In the genomic region with DNA sequence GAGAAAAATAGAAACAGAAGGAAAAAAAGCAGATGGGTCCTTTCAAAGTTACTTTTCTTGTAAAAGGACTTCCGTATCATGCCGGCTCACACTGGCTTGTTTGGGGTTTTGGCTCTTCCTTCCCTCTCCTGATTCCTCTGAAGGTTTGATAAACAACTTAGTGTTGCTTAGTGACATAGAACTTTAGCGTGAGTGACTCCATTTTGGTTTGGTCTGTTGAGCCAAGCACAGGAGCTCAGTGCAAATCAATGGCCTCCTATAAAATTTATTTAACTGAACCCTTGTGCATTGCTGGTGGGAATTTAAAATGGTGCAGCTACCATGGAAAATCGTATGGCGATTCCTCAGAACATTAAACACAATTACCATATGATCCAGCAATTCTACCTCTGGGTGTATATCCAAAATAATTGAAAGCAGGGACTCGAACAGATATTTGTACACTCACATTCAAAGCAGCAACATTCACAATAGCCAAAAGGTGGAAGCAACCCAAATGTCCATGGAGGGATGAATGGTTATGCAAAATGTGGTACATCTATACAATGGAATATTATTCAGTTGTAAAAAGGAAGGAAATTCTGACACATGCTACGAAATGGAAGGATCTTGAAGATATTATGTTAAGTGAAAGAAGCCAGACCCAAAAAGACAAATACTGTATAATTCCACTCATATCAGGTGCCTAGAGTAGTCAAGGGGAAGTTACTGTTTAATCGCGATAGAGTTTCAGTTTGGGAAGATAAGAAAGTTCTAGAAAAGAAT, we compare ENCODE assay signal across 13 cellular contexts. TPM values are rescaled to one million over a fixed set of nuclear protein-coding genes. Genes with fewer than 3 reads are reported as not detected.
A peak's percentile ranks its signal among the peaks of the same experiment; 100 is the strongest.
DNase-seq lines count a peak whose midpoint lies in the region; ATAC-seq and TF ChIP-seq lines count a peak whose summit lies in the region.
"Had no signal": no experiment of that assay in that cellular context is flagged by ENCODE, and none has a peak within 500 bp of the region (broad histone marks: within the 10 kb centered on the region; RNA-seq: fewer than 3 reads in every experiment).

No MANE protein-coding gene starts in this region.

- no peak for DNase-seq in CD4-positive, alpha-beta T cell
- DNase-seq in GM23248: no peak
- DNase-seq in activated CD4-positive, alpha-beta memory T cell treated with anti-CD3 and anti-CD28 coated beads, Interleukin-2, amount 10 ng/mL, durations not matched to agents 7 days and 5 days: no peak
- DNase-seq in mesothelial cell of epicardium (ENCODE audit: low spot score in 2 of 2, unreplicated experiment in 2 of 2): no peak
- DNase-seq in NCI-H446 (lab: John Stamatoyannopoulos, UW): no peak
- DNase-seq in T-helper 9 cell: no peak
- DNase-seq in stimulated activated CD4-positive, alpha-beta T cell treated with anti-CD3 and anti-CD28 coated beads, Interleukin-12 subunit alpha, Interleukin-12 subunit beta, amount 100 ng/mL, for 4 hours: no peak
- DNase-seq: dorsolateral prefrontal cortex, MV-4-11, NCI-H2171 treated with DMSO at 0.1 percent for 48 hours, small intestine had no signal

- no peaks in the 10 kb centered on the region for H3K9me2 ChIP-seq in GM23248 (ENCODE audit: insufficient read depth)

- CTCF ChIA-PET in CD4-positive, alpha-beta T cell (lab: Charles Lee): no interaction called here
- CTCF ChIA-PET in activated CD4-positive, alpha-beta memory T cell treated with anti-CD3 and anti-CD28 coated beads, Interleukin-2, amount 10 ng/mL, durations not matched to agents 7 days and 5 days (lab: Charles Lee): interaction anchor here (1.0 kb wide), 1 partner anchor 105 kb away, joined by 3 read pairs; no protein-coding TSS in a partner anchor

- H3K4me2 ChIP-seq in GM23248 (ENCODE audit: unreplicated experiment): no peak overlapping the region

- peaks cover 21% of the 10 kb centered on the region for H3K4me1 Mint-ChIP-seq in CD4-positive, alpha-beta T cell (ENCODE audit: low read depth)
- H3K4me1 Mint-ChIP-seq in activated CD4-positive, alpha-beta memory T cell treated with anti-CD3 and anti-CD28 coated beads, Interleukin-2, amount 10 ng/mL, durations not matched to agents 7 days and 5 days: peaks cover 26% of the 10 kb centered on the region
- peaks cover 38% of the 10 kb centered on the region for H3K4me1 Mint-ChIP-seq in mesothelial cell of epicardium

- intact Hi-C loops in CD4-positive, alpha-beta T cell (cut with DNase I, micrococcal nuclease): no loop called here

- H3K27ac Mint-ChIP-seq in CD4-positive, alpha-beta T cell: no peak overlapping the region
- no peak overlapping the region for H3K27ac Mint-ChIP-seq in activated CD4-positive, alpha-beta memory T cell treated with anti-CD3 and anti-CD28 coated beads, Interleukin-2, amount 10 ng/mL, durations not matched to agents 7 days and 5 days
- no peak overlapping the region for H3K27ac Mint-ChIP-seq in mesothelial cell of epicardium

- H3K27ac ChIP-seq in CD4-positive, alpha-beta T cell (ENCODE audit: low read depth, low read length): no peak overlapping the region
- H3K27ac ChIP-seq in GM23248: no peak overlapping the region

- H3K4me1 ChIP-seq in GM23248 (ENCODE audit: insufficient read depth): peaks cover 23% of the 10 kb centered on the region

- H3K9me3 ChIP-seq in CD4-positive, alpha-beta T cell (ENCODE audit: control insufficient read depth, low read length): no peaks in the 10 kb centered on the region
- no peaks in the 10 kb centered on the region for H3K9me3 ChIP-seq in GM23248 (ENCODE audit: low read depth)
- H3K9me3 ChIP-seq: thoracic aorta had no signal

- no peaks in the 10 kb centered on the region for H4K20me1 ChIP-seq in GM23248 (ENCODE audit: insufficient read depth)

- ATAC-seq in CD4-positive, alpha-beta T cell (ENCODE audit: poor library complexity): no peak
- no peak for ATAC-seq in HG02678 (IDR thresholded peaks at IDR 0.05; ENCODE audit: unreplicated experiment)

- POLR2A ChIA-PET in CD4-positive, alpha-beta T cell (lab: Charles Lee): interaction anchor here (1.4 to 2.5 kb wide), 3 partner anchors 11 to 49 kb away, joined by 3 to 9 read pairs (median 5); partner anchors contain the start of genes RETREG3 and TUBG1
- POLR2A ChIA-PET in activated CD4-positive, alpha-beta memory T cell treated with anti-CD3 and anti-CD28 coated beads, Interleukin-2, amount 10 ng/mL, durations not matched to agents 7 days and 5 days (lab: Charles Lee): interaction anchor here (1.2 to 1.6 kb wide), 3 partner anchors 11 to 340 kb away, joined by 4 to 10 read pairs (median 4); partner anchors contain the start of gene RPL27

- peaks cover 8% of the 10 kb centered on the region for H3K27me3 ChIP-seq in CD4-positive, alpha-beta T cell (ENCODE audit: control insufficient read depth, insufficient read depth, low read length)
- no peaks in the 10 kb centered on the region for H3K27me3 ChIP-seq in GM23248 (replicated peaks; ENCODE audit: insufficient read depth)
- H3K27me3 ChIP-seq: dorsolateral prefrontal cortex had no signal

- H3F3A ChIP-seq in GM23248 (ENCODE audit: insufficient read depth): peaks cover 39% of the 10 kb centered on the region

- H3K4me3 Mint-ChIP-seq in CD4-positive, alpha-beta T cell: peak overlapping the region; percentile 89
- peak overlapping the region; percentile 31 for H3K4me3 Mint-ChIP-seq in activated CD4-positive, alpha-beta memory T cell treated with anti-CD3 and anti-CD28 coated beads, Interleukin-2, amount 10 ng/mL, durations not matched to agents 7 days and 5 days
- H3K4me3 Mint-ChIP-seq in mesothelial cell of epicardium: peak overlapping the region; percentile 10

- H3K9me3 Mint-ChIP-seq in CD4-positive, alpha-beta T cell: no peaks in the 10 kb centered on the region
- H3K9me3 Mint-ChIP-seq in activated CD4-positive, alpha-beta memory T cell treated with anti-CD3 and anti-CD28 coated beads, Interleukin-2, amount 10 ng/mL, durations not matched to agents 7 days and 5 days: no peaks in the 10 kb centered on the region
- peaks cover 6% of the 10 kb centered on the region for H3K9me3 Mint-ChIP-seq in mesothelial cell of epicardium

- in situ Hi-C loops in GM23248 (cut with MboI): no loop called here

- no peak overlapping the region for H3K4me3 ChIP-seq in GM23248

- peaks cover 6% of the 10 kb centered on the region for H3K36me3 Mint-ChIP-seq in CD4-positive, alpha-beta T cell (ENCODE audit: low read depth)
- H3K36me3 Mint-ChIP-seq in activated CD4-positive, alpha-beta memory T cell treated with anti-CD3 and anti-CD28 coated beads, Interleukin-2, amount 10 ng/mL, durations not matched to agents 7 days and 5 days (ENCODE audit: low read depth): no peaks in the 10 kb centered on the region
- peaks cover 7% of the 10 kb centered on the region for H3K36me3 Mint-ChIP-seq in mesothelial cell of epicardium

- no peak overlapping the region for H3K9ac ChIP-seq in GM23248

- TF ChIP-seq CTCF in CD4-positive, alpha-beta T cell (IDR thresholded peaks at IDR 0.05): no peak
- TF ChIP-seq CTCF in mesothelial cell of epicardium (IDR thresholded peaks at IDR 0.05; ENCODE audit: unreplicated experiment): no peak

- WGBS in GM23248 (ENCODE audit: low coverage in 1 of 2, low lambda C conversion rate in 2 of 2, missing lambda C conversion rate in 2 of 2), 2 experiments: 87 to 89% methylated on average over 9 of the region's 9 CpGs

- H3K36me3 ChIP-seq in GM23248 (ENCODE audit: low read depth): peaks cover 9% of the 10 kb centered on the region
- H3K36me3 ChIP-seq: thoracic aorta had no signal

- peak overlapping the region; percentile 93 for H2AFZ ChIP-seq in GM23248

- peaks cover 11% of the 10 kb centered on the region for H3K27me3 Mint-ChIP-seq in CD4-positive, alpha-beta T cell
- H3K27me3 Mint-ChIP-seq in activated CD4-positive, alpha-beta memory T cell treated with anti-CD3 and anti-CD28 coated beads, Interleukin-2, amount 10 ng/mL, durations not matched to agents 7 days and 5 days: peaks cover 18% of the 10 kb centered on the region
- H3K27me3 Mint-ChIP-seq in mesothelial cell of epicardium (ENCODE audit: low read depth): no peaks in the 10 kb centered on the region

- H3K79me2 ChIP-seq in GM23248 (ENCODE audit: insufficient read depth): peaks cover 24% of the 10 kb centered on the region

RNA-seq across cellular contexts. Expression of gene TUBG2, which starts 1.1 kb away (rescaled TPM):
- total RNA-seq in CD4-positive, alpha-beta T cell: 1 to 10 TPM; 9.0 to 9.7 TPM
- 12.1 and 14.4 TPM in 2 replicates for total RNA-seq in GM23248 (2014; rRNA removed; shearing (Covaris generic))
- 29.8 and 30.9 TPM in 2 replicates for polyA plus RNA-seq in GM23248 (2016; fragmentation: Nextera tagmentation; extraction: Ambion mirVana)
- total RNA-seq in activated CD4-positive, alpha-beta memory T cell treated with anti-CD3 and anti-CD28 coated beads, Interleukin-2, amount 10 ng/mL, durations not matched to agents 7 days and 5 days: 1 to 10 TPM; 7.2 to 7.5 TPM
- 30.6 to 33.7 TPM (median 33.4 TPM) in 3 replicates for total RNA-seq in mesothelial cell of epicardium

RNA-seq across cellular contexts. Expression of gene PLEKHH3, which starts 18.8 kb away (rescaled TPM):
- 1 to 10 TPM in 1 of 2 experiments, under 1 TPM in 1; 0.60 to 1.1 TPM for total RNA-seq in CD4-positive, alpha-beta T cell
- 19.0 and 32.2 TPM in 2 replicates for total RNA-seq in GM23248 (2014; rRNA removed; shearing (Covaris generic))
- 6.4 and 7.5 TPM in 2 replicates for polyA plus RNA-seq in GM23248 (2016; fragmentation: Nextera tagmentation; extraction: Ambion mirVana)
- total RNA-seq in activated CD4-positive, alpha-beta memory T cell treated with anti-CD3 and anti-CD28 coated beads, Interleukin-2, amount 10 ng/mL, durations not matched to agents 7 days and 5 days: 1 to 10 TPM; 1.8 to 3.1 TPM
- 35.9 to 38.2 TPM (median 37.8 TPM) in 3 replicates for total RNA-seq in mesothelial cell of epicardium

RNA-seq across cellular contexts. Expression of gene CCR10, which starts 23.6 kb away (rescaled TPM):
- 1 to 10 TPM; 1.5 to 2.4 TPM for total RNA-seq in CD4-positive, alpha-beta T cell
- 1.1 and 3.5 TPM in 2 replicates for total RNA-seq in GM23248 (2014; rRNA removed; shearing (Covaris generic))
- polyA plus RNA-seq in GM23248 (2016; fragmentation: Nextera tagmentation; extraction: Ambion mirVana): 1.6 and 2.5 TPM in 2 replicates
- total RNA-seq in activated CD4-positive, alpha-beta memory T cell treated with anti-CD3 and anti-CD28 coated beads, Interleukin-2, amount 10 ng/mL, durations not matched to agents 7 days and 5 days: 1 to 10 TPM in 1 of 2 experiments, under 1 TPM in 1; 0.68 to 1.1 TPM
- total RNA-seq in mesothelial cell of epicardium: 2.0 to 2.3 TPM (median 2.1 TPM) in 3 replicates

RNA-seq across cellular contexts. Expression of gene CNTNAP1, which starts 24.3 kb away (rescaled TPM):
- 1 to 10 TPM; 4.4 to 4.5 TPM for total RNA-seq in CD4-positive, alpha-beta T cell
- 23.3 and 24.5 TPM in 2 replicates for total RNA-seq in GM23248 (2014; rRNA removed; shearing (Covaris generic))
- 3.2 and 3.6 TPM in 2 replicates for polyA plus RNA-seq in GM23248 (2016; fragmentation: Nextera tagmentation; extraction: Ambion mirVana)
- 1 to 10 TPM; 1.2 TPM for total RNA-seq in activated CD4-positive, alpha-beta memory T cell treated with anti-CD3 and anti-CD28 coated beads, Interleukin-2, amount 10 ng/mL, durations not matched to agents 7 days and 5 days
- total RNA-seq in mesothelial cell of epicardium: 20.5 to 23.1 TPM (median 20.9 TPM) in 3 replicates

RNA-seq across cellular contexts. Expression of gene TUBG1, which starts 48.5 kb away (rescaled TPM):
- total RNA-seq in CD4-positive, alpha-beta T cell: 1 to 10 TPM; 7.3 to 8.5 TPM
- total RNA-seq in GM23248 (2014; rRNA removed; shearing (Covaris generic)): 42.5 and 53.0 TPM in 2 replicates
- polyA plus RNA-seq in GM23248 (2016; fragmentation: Nextera tagmentation; extraction: Ambion mirVana): 91.4 and 95.3 TPM in 2 replicates
- 10 to 100 TPM; 53.3 to 56.3 TPM for total RNA-seq in activated CD4-positive, alpha-beta memory T cell treated with anti-CD3 and anti-CD28 coated beads, Interleukin-2, amount 10 ng/mL, durations not matched to agents 7 days and 5 days
- total RNA-seq in mesothelial cell of epicardium: 35.0 to 42.9 TPM (median 38.4 TPM) in 3 replicates

Comparison
In these comparisons a context has a peak if more than half of its experiments do, and no peak if none do; other contexts are left out.
1. H3K4me3 Mint-ChIP-seq: peak in every context shown above with its lines; median percentile 89 in CD4-positive, alpha-beta T cell; 31 in activated CD4-positive, alpha-beta memory T cell treated with anti-CD3 and anti-CD28 coated beads, Interleukin-2, amount 10 ng/mL, durations not matched to agents 7 days and 5 days; 10 in mesothelial cell of epicardium.